ENCODE assay signal across 8 cellular contexts in the genomic region with DNA sequence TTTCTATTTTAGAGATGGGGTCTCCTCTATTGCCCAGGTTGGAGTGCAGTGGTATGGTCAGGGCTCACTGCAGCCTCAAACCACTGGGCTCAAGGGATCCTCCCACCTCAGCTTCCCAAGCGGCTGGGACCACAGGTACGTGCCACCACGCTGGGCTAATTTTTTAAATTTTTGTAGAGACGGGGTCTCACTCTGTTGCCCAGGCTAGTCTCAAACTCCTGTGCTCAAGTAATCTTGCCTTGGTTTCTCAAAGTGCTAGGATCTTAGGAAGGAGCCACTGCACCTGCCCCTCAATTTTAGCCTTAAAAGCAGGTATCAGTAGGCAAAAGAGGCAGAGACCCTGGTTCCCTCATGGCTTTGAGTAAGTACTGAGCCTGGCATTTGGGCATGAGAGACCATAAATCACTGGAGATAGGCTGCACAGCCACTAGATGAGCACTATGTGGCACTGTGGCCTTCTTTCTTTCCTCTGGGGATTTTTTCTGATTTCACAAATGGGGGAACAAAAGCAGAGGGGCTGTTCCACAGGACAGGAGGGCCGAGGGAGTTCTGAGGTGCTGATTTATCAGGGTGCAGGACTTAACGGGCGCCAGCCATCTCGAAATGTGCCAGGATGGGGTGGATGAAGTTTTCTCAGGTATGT.
DNase-seq lines count a peak whose midpoint lies in the region; ATAC-seq and TF ChIP-seq lines count a peak whose summit lies in the region.

No MANE protein-coding gene starts in this region.

- intact Hi-C loops in A673 (cut with micrococcal nuclease; ENCODE audit: unreplicated experiment): no loop called here
- intact Hi-C loops in psoas muscle (cut with DNase I): loop anchor here (2.0 to 5.0 kb wide), 2 partner anchors 83 to 84 kb away; a partner anchor contains a TSS

- CTCF ChIA-PET in A673 (lab: Charles Lee): no interaction called here

- no TSS peak for BruUV-seq in A673 (replicated peaks; lab: Mats Ljungman, UMichigan)

- no peaks in the 10 kb centered on the region for H3K36me3 ChIP-seq in A673 (ENCODE audit: insufficient read depth, low read length, poor library complexity, severe bottlenecking)
- H3K36me3 ChIP-seq in psoas muscle (ENCODE audit: insufficient read depth in 1 of 2, low read depth in 1 of 2): no peaks in the 10 kb centered on the region

- no peaks in the 10 kb centered on the region for H3K27me3 ChIP-seq in A673 (replicated peaks; ENCODE audit: insufficient read depth, low read depth, low read length, poor library complexity)
- no peaks in the 10 kb centered on the region for H3K27me3 ChIP-seq in psoas muscle (ENCODE audit: insufficient read depth in 3 of 3, low read length in 2 of 3)

- 64 to 67% (median 64%) methylated on average over 8 of the region's 8 CpGs for WGBS in psoas muscle, 3 donors

- POLR2A ChIA-PET in A673 (lab: Charles Lee; ENCODE audit: low non-redundant PET): no interaction called here

- ATAC-seq in psoas muscle (peak; percentile 56 to 79 (median 65)), GM19452 (IDR thresholded peaks at IDR 0.05; ENCODE audit: unreplicated experiment) (no peak), HG02973 (IDR thresholded peaks at IDR 0.05; ENCODE audit: unreplicated experiment) (no peak)

- H3K4me1 ChIP-seq in A673 (ENCODE audit: insufficient read depth, low read length, poor library complexity, severe bottlenecking) (no peaks in the 10 kb centered on the region), psoas muscle (no peaks in the 10 kb centered on the region)

- DNase-seq in A673 (ENCODE audit: low spot score) (peak; percentile 45), ELR (ENCODE audit: low read depth) (peak; percentile 74), NCI-H1105 treated with DMSO at 0.1 percent for 48 hours (lab: John Stamatoyannopoulos, UW) (peak; percentile 35), globus pallidus (ENCODE audit: low spot score) (peak; percentile 30), psoas muscle (no peak)

- no peak overlapping the region for H3K27ac ChIP-seq in A673 (ENCODE audit: low read depth, low read length, poor library complexity, severe bottlenecking)
- no peak overlapping the region for H3K27ac ChIP-seq in VCaP
- H3K27ac ChIP-seq in psoas muscle: no peak overlapping the region

- TF ChIP-seq CTCF in A673 (conservative IDR thresholded peaks at IDR 0.05; ENCODE audit: low read depth, low read length): peak; percentile 59
- TF ChIP-seq CTCF in VCaP (conservative IDR thresholded peaks at IDR 0.05): peak; percentile 93
- TF ChIP-seq CTCF in psoas muscle (IDR thresholded peaks at IDR 0.05): peak; percentile 44

- H3K4me3 ChIP-seq in A673 (ENCODE audit: low read depth, low read length, poor library complexity, severe bottlenecking) (no peak overlapping the region), psoas muscle (no peak overlapping the region)

- no peaks in the 10 kb centered on the region for H3K9me3 ChIP-seq in A673 (ENCODE audit: low read depth, low read length, poor library complexity, severe bottlenecking)
- no peaks in the 10 kb centered on the region for H3K9me3 ChIP-seq in psoas muscle

Comparison
In these comparisons a context has a peak if more than half of its experiments do, and no peak if none do; other contexts are left out.
1. DNase-seq: peak in A673 (single experiment), ELR (single experiment), NCI-H1105 treated with DMSO at 0.1 percent for 48 hours (single experiment) and globus pallidus (single experiment); none in psoas muscle (0 of 2).
2. ATAC-seq: peak in psoas muscle (4 of 4); none in GM19452 (single experiment) and HG02973 (single experiment).
3. Peak in every context shown above with its lines, with median percentiles within 50 percentile points of each other: CTCF ChIP-seq.